Comparison of ENCODE assay signal across 12 cellular contexts in genomic region chr17:21161498-21162393, GRCh38. TPM values are rescaled to one million over a fixed set of nuclear protein-coding genes. Genes with fewer than 3 reads are reported as not detected.
DNase-seq lines count a peak whose midpoint lies in the region; ATAC-seq and TF ChIP-seq lines count a peak whose summit lies in the region.
"Had no signal": no experiment of that assay in that cellular context is flagged by ENCODE, and none has a peak within 500 bp of the region (broad histone marks: within the 10 kb centered on the region; RNA-seq: fewer than 3 reads in every experiment).

No MANE protein-coding gene starts in this region.

- no peak overlapping the region for H4K91ac ChIP-seq in mesenchymal stem cell (ENCODE audit: low read length)

- no peak overlapping the region for H2AK5ac ChIP-seq in mesenchymal stem cell (ENCODE audit: low read length, severe bottlenecking)

- peaks cover 17% of the 10 kb centered on the region for H3K79me1 ChIP-seq in mesenchymal stem cell (replicated peaks; ENCODE audit: low read length, poor library complexity, severe bottlenecking)

- ATAC-seq in GM19467 (IDR thresholded peaks at IDR 0.05; ENCODE audit: unreplicated experiment) (no peak), HG02678 (IDR thresholded peaks at IDR 0.05; ENCODE audit: unreplicated experiment) (no peak), HG02642 (IDR thresholded peaks at IDR 0.05; ENCODE audit: poor library complexity, unreplicated experiment) (no peak)
- ATAC-seq: stimulated activated naive CD8-positive, alpha-beta T cell treated with anti-CD3 and anti-CD28 coated beads, Interleukin-15, amount 100 ng/mL, for 72 hours had no signal

- H2BK5ac ChIP-seq in mesenchymal stem cell (ENCODE audit: low read depth, low read length, poor library complexity, severe bottlenecking): no peak overlapping the region

- H3K14ac ChIP-seq in mesenchymal stem cell (ENCODE audit: low read length in 2 of 2): no peak overlapping the region

- no peak overlapping the region for H2BK12ac ChIP-seq in mesenchymal stem cell (ENCODE audit: low read length in 2 of 2)

- no peak overlapping the region for H3K4me2 ChIP-seq in mesenchymal stem cell (ENCODE audit: low read length, poor library complexity, severe bottlenecking)

- no peak overlapping the region for H2AFZ ChIP-seq in mesenchymal stem cell (ENCODE audit: low read depth, low read length)

- no peaks in the 10 kb centered on the region for H3K36me3 ChIP-seq in mesenchymal stem cell (ENCODE audit: control insufficient read depth in 1 of 2, insufficient read depth in 2 of 2, low read depth in 1 of 2, low read length in 2 of 2)

- no peak overlapping the region for H2BK120ac ChIP-seq in mesenchymal stem cell (ENCODE audit: low read depth, low read length)

- DNase-seq in LHCN-M2 (ENCODE audit: low read depth) (peak; percentile 32), fibroblast of mammary gland (ENCODE audit: low read depth) (peak; percentile 69), mesenchymal stem cell (peak; percentile 12), NCI-H2227 treated with DMSO at 0.1 percent for 48 hours (lab: John Stamatoyannopoulos, UW) (no peak)
- DNase-seq: anterior cingulate cortex; NCI-H187 treated with DMSO at 0.1 percent for 48 hours; stimulated activated naive CD8-positive, alpha-beta T cell treated with anti-CD3 and anti-CD28 coated beads, Interleukin-15, amount 100 ng/mL, for 72 hours; T-helper 2 cell had no signal

- H3K23ac ChIP-seq in mesenchymal stem cell (ENCODE audit: low read length in 2 of 2): no peak overlapping the region

- H3K18ac ChIP-seq in mesenchymal stem cell (ENCODE audit: low read depth in 1 of 2, low read length in 2 of 2): no peak overlapping the region

- WGBS in mesenchymal stem cell: 87% methylated on average over 6 of the region's 7 CpGs

- no peak overlapping the region for H2BK15ac ChIP-seq in mesenchymal stem cell (ENCODE audit: low read depth, poor library complexity, severe bottlenecking)

- no peaks in the 10 kb centered on the region for H3K27me3 ChIP-seq in mesenchymal stem cell (ENCODE audit: control insufficient read depth in 1 of 2, insufficient read depth in 1 of 2, low read length in 2 of 2)

- peak overlapping the region; percentile 66 for H3K9ac ChIP-seq in mesenchymal stem cell (ENCODE audit: low read length)

- H3K27ac ChIP-seq in mesenchymal stem cell (ENCODE audit: low read length, poor library complexity, severe bottlenecking) (no peak overlapping the region), temporal lobe (ENCODE audit: low read depth, low read length) (peak overlapping the region; percentile 50)

- no peak overlapping the region for H4K8ac ChIP-seq in mesenchymal stem cell (ENCODE audit: low read length)

- TF ChIP-seq CTCF in fibroblast of mammary gland (conservative IDR thresholded peaks at IDR 0.05; ENCODE audit: control insufficient read depth, insufficient read depth, low read depth, low read length): no peak

- no peaks in the 10 kb centered on the region for H3K9me3 ChIP-seq in mesenchymal stem cell (ENCODE audit: control insufficient read depth, low read length)

- H3K4ac ChIP-seq in mesenchymal stem cell (ENCODE audit: low read depth in 1 of 2, low read length in 2 of 2): no peak overlapping the region

- no peak overlapping the region for H3K4me3 ChIP-seq in fibroblast of mammary gland (ENCODE audit: control insufficient read depth, low read depth, low read length)
- H3K4me3 ChIP-seq in mesenchymal stem cell (ENCODE audit: insufficient read depth in 1 of 2, low read depth in 1 of 2, low read length in 2 of 2): peak overlapping the region in 1 of 2 experiments; percentile 31

- H3K4me1 ChIP-seq in mesenchymal stem cell (ENCODE audit: control insufficient read depth, insufficient read depth, low read depth, low read length): no peaks in the 10 kb centered on the region

RNA-seq across cellular contexts. Expression of gene DHRS7B, which starts 35.0 kb away (rescaled TPM):
- total RNA-seq in LHCN-M2 (2014; rRNA removed): 16.8 and 17.6 TPM in 2 replicates
- polyA plus RNA-seq in LHCN-M2 (2012): 19.5 TPM
- 16.8 TPM for polyA plus RNA-seq in mesenchymal stem cell (2013, experiment 1 of 2)
- 18.0 TPM for polyA plus RNA-seq in mesenchymal stem cell (2013, experiment 2 of 2)
- total RNA-seq in temporal lobe: 6.1 TPM

RNA-seq across cellular contexts. Expression of gene TMEM11, which starts 52.2 kb away (rescaled TPM):
- total RNA-seq in LHCN-M2 (2014; rRNA removed) (23.4 and 26.2 TPM in 2 replicates), temporal lobe (5.9 TPM)
- polyA plus RNA-seq in LHCN-M2 (2012): 34.6 TPM
- 25.7 TPM for polyA plus RNA-seq in mesenchymal stem cell (2013, experiment 1 of 2)
- 26.0 TPM for polyA plus RNA-seq in mesenchymal stem cell (2013, experiment 2 of 2)
